Comparison of ENCODE assay signal across 1 cellular context in genomic region chr5:16894236-16895057, GRCh38.
TF ChIP-seq lines count a peak whose summit lies in the region.

No MANE protein-coding gene starts in this region.

TF ChIP-seq in SK-N-SH, 30 proteins besides CTCF, POLR2A, EP300 and RAD21 (continued from another document):
- TF ChIP-seq REST (IDR thresholded peaks at IDR 0.05; ENCODE audit: low read depth, low read length) (no peak), MEF2A (IDR thresholded peaks at IDR 0.05; ENCODE audit: borderline replicate concordance, low read depth) (no peak), ZBTB33 (IDR thresholded peaks at IDR 0.05; ENCODE audit: borderline replicate concordance, low read depth) (0 out of 2 replicates have a peak, but pooled peaks have one; percentile 12), SIN3A (IDR thresholded peaks at IDR 0.05; ENCODE audit: borderline replicate concordance, low read depth, low read length) (no peak), NRF1 (IDR thresholded peaks at IDR 0.05; ENCODE audit: low read depth, low read length) (no peak), ELF1 (IDR thresholded peaks at IDR 0.05) (no peak), USF1 (IDR thresholded peaks at IDR 0.05; ENCODE audit: borderline replicate concordance, low read depth) (no peak), JUND (IDR thresholded peaks at IDR 0.05) (peak; percentile 44), FOXJ3 (CRISPR knock-in tag; IDR thresholded peaks at IDR 0.05) (no peak), YY1 (IDR thresholded peaks at IDR 0.05; ENCODE audit: low read depth) (no peak), EZH2phosphoT487 (IDR thresholded peaks at IDR 0.05; ENCODE audit: borderline replicate concordance, low read depth) (no peak), NFIC (IDR thresholded peaks at IDR 0.05; ENCODE audit: borderline replicate concordance) (peak; percentile 97), SMC3 (IDR thresholded peaks at IDR 0.05; ENCODE audit: low read depth, low read length) (no peak), RCOR1 (IDR thresholded peaks at IDR 0.05; ENCODE audit: low read length) (peak; percentile 17; the same call in 1 of the 2 replicates), TCF12 (IDR thresholded peaks at IDR 0.05) (peak; percentile 81), GATA2 (CRISPR knock-in tag; IDR thresholded peaks at IDR 0.05) (no peak), RXRA (IDR thresholded peaks at IDR 0.05; ENCODE audit: borderline replicate concordance, low read depth) (no peak; the same call in 1 of the 2 replicates), POLR2AphosphoS5 (IDR thresholded peaks at IDR 0.05; ENCODE audit: low read depth, low read length) (peak; percentile 39; the same call in 1 of the 2 replicates), FOSL2 (IDR thresholded peaks at IDR 0.05; ENCODE audit: borderline replicate concordance, low read depth) (peak; percentile 41; the same call in 1 of the 2 replicates), TAF1 (IDR thresholded peaks at IDR 0.05; ENCODE audit: borderline replicate concordance, low read depth, low read length) (no peak), PBX3 (IDR thresholded peaks at IDR 0.05) (peak; percentile 49), CHD2 (IDR thresholded peaks at IDR 0.05; ENCODE audit: low read length, partially characterized antibody) (no peak), TEAD4 (IDR thresholded peaks at IDR 0.05; ENCODE audit: borderline replicate concordance, insufficient read depth) (0 out of 2 replicates have a peak, but pooled peaks have one; percentile 19), FOXM1 (IDR thresholded peaks at IDR 0.05; ENCODE audit: low read depth) (no peak), MAX (IDR thresholded peaks at IDR 0.05; ENCODE audit: low read depth) (peak; percentile 83)
- TF ChIP-seq, protein P1, sequence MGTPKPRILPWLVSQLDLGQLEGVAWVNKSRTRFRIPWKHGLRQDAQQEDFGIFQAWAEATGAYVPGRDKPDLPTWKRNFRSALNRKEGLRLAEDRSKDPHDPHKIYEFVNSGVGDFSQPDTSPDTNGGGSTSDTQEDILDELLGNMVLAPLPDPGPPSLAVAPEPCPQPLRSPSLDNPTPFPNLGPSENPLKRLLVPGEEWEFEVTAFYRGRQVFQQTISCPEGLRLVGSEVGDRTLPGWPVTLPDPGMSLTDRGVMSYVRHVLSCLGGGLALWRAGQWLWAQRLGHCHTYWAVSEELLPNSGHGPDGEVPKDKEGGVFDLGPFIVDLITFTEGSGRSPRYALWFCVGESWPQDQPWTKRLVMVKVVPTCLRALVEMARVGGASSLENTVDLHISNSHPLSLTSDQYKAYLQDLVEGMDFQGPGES (IDR thresholded peaks at IDR 0.05; ENCODE audit: low read depth, low read length) = no peak
- TF ChIP-seq, protein P2, sequence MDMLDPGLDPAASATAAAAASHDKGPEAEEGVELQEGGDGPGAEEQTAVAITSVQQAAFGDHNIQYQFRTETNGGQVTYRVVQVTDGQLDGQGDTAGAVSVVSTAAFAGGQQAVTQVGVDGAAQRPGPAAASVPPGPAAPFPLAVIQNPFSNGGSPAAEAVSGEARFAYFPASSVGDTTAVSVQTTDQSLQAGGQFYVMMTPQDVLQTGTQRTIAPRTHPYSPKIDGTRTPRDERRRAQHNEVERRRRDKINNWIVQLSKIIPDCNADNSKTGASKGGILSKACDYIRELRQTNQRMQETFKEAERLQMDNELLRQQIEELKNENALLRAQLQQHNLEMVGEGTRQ (IDR thresholded peaks at IDR 0.05; ENCODE audit: borderline replicate concordance, low read depth, low read length) = no peak
